Comparison of ENCODE assay signal across 23 cellular contexts in genomic region chr17:80285237-80285920, GRCh38. TPM values are rescaled to one million over a fixed set of nuclear protein-coding genes. Genes with fewer than 3 reads are reported as not detected.
A peak's percentile ranks its signal among the peaks of the same experiment; 100 is the strongest.
DNase-seq lines count a peak whose midpoint lies in the region; ATAC-seq, FAIRE-seq and TF ChIP-seq lines count a peak whose summit lies in the region.
"Had no signal": no experiment of that assay in that cellular context is flagged by ENCODE, and none has a peak within 500 bp of the region (broad histone marks: within the 10 kb centered on the region; RNA-seq: fewer than 3 reads in every experiment).

No MANE protein-coding gene starts in this region.

- TF ChIP-seq POLR2A in A549 (IDR thresholded peaks at IDR 0.05; ENCODE audit: low read length) = no peak

- TF ChIP-seq CTCF in A549 (IDR thresholded peaks at IDR 0.05) (no peak), osteocyte (IDR thresholded peaks at IDR 0.05) (no peak)
- TF ChIP-seq CTCF in CD8-positive, alpha-beta T cell (IDR thresholded peaks at IDR 0.05) = no peak

- peak; percentile 10 to 16; a peak in 2 of 6 replicates for ATAC-seq in A549
- ATAC-seq in CD8-positive, alpha-beta T cell = no peak
- no peak for ATAC-seq in effector memory CD8-positive, alpha-beta T cell (replicated peaks)
- ATAC-seq: naive thymus-derived CD4-positive, alpha-beta T cell had no signal

- no peak for TF ChIP-seq EP300 in A549 (IDR thresholded peaks at IDR 0.05)

- H3K27ac Mint-ChIP-seq in CD8-positive, alpha-beta T cell = peak overlapping the region; percentile 57
- H3K27ac Mint-ChIP-seq in effector memory CD8-positive, alpha-beta T cell = peak overlapping the region; percentile 76 to 84
- H3K27ac Mint-ChIP-seq in osteocyte (ENCODE audit: unreplicated experiment) = no peak overlapping the region

- H3K27ac ChIP-seq in A549 = no peak overlapping the region
- H3K27ac ChIP-seq in CD8-positive, alpha-beta T cell (ENCODE audit: low read depth, low read length) = no peak overlapping the region
- H3K27ac ChIP-seq: heart right ventricle, sigmoid colon, suprapubic skin had no signal

- no peak overlapping the region for H3K4me3 ChIP-seq in A549
- no peak overlapping the region for H3K4me3 ChIP-seq in CD8-positive, alpha-beta T cell (ENCODE audit: low read depth, low read length)
- H3K4me3 ChIP-seq: heart right ventricle, sigmoid colon, suprapubic skin had no signal

- no peak overlapping the region for H3K4me2 ChIP-seq in A549

- CTCF ChIA-PET in A549 (lab: Yijun Ruan, JAX) = interaction anchor here (1.2 to 2.4 kb wide), 4 partner anchors 8 to 277 kb away, joined by 4 to 8 read pairs (median 7); no protein-coding TSS in a partner anchor
- CTCF ChIA-PET in CD8-positive, alpha-beta T cell (lab: Charles Lee) = interaction anchor here (1.1 kb wide), 1 partner anchor 22 kb away, joined by 3 read pairs; no protein-coding TSS in a partner anchor

- no peaks in the 10 kb centered on the region for H3K9me3 ChIP-seq in A549
- H3K9me3 ChIP-seq in CD8-positive, alpha-beta T cell (ENCODE audit: low read length) = no peaks in the 10 kb centered on the region
- H3K9me3 ChIP-seq: heart right ventricle, sigmoid colon, suprapubic skin had no signal

- no peak for FAIRE-seq in A549 (lab: Jason Lieb, UNC)
- FAIRE-seq: RCC 7860 had no signal

- intact Hi-C loops in CD8-positive, alpha-beta T cell (cut with DNase I, micrococcal nuclease) = no loop called here

- H3K27me3 Mint-ChIP-seq in CD8-positive, alpha-beta T cell (ENCODE audit: low read depth) = no peaks in the 10 kb centered on the region
- H3K27me3 Mint-ChIP-seq in effector memory CD8-positive, alpha-beta T cell = no peaks in the 10 kb centered on the region
- H3K27me3 Mint-ChIP-seq in osteocyte (ENCODE audit: unreplicated experiment) = no peaks in the 10 kb centered on the region
- H3K27me3 Mint-ChIP-seq: CD4-positive, alpha-beta memory T cell; naive thymus-derived CD4-positive, alpha-beta T cell had no signal

- POLR2A ChIA-PET in A549 (lab: Yijun Ruan, JAX) = interaction anchor here (2.3 kb wide), 1 partner anchor 24 kb away, joined by 6 read pairs; the partner anchor contains the start of gene RNF213
- POLR2A ChIA-PET in CD8-positive, alpha-beta T cell (lab: Charles Lee) = interaction anchor here (1.1 kb wide), 1 partner anchor 14 kb away, joined by 3 read pairs; no protein-coding TSS in a partner anchor

- H3K4me3 Mint-ChIP-seq in CD8-positive, alpha-beta T cell = no peak overlapping the region
- H3K4me3 Mint-ChIP-seq in effector memory CD8-positive, alpha-beta T cell = no peak overlapping the region
- no peak overlapping the region for H3K4me3 Mint-ChIP-seq in osteocyte (ENCODE audit: unreplicated experiment)
- H3K4me3 Mint-ChIP-seq: naive thymus-derived CD4-positive, alpha-beta T cell; WTC11 had no signal

- H3K27me3 ChIP-seq in CD8-positive, alpha-beta T cell (ENCODE audit: insufficient read depth, low read length) = no peaks in the 10 kb centered on the region
- H3K27me3 ChIP-seq: heart right ventricle, sigmoid colon, suprapubic skin had no signal

- peaks cover 59% of the 10 kb centered on the region for H3K36me3 Mint-ChIP-seq in CD8-positive, alpha-beta T cell
- H3K36me3 Mint-ChIP-seq in effector memory CD8-positive, alpha-beta T cell (ENCODE audit: insufficient read depth) = peaks cover 67% of the 10 kb centered on the region
- peaks cover 19% of the 10 kb centered on the region for H3K36me3 Mint-ChIP-seq in osteocyte (ENCODE audit: unreplicated experiment)

- H3K9me3 Mint-ChIP-seq in CD8-positive, alpha-beta T cell = no peaks in the 10 kb centered on the region
- no peaks in the 10 kb centered on the region for H3K9me3 Mint-ChIP-seq in effector memory CD8-positive, alpha-beta T cell
- no peaks in the 10 kb centered on the region for H3K9me3 Mint-ChIP-seq in osteocyte (ENCODE audit: unreplicated experiment)
- H3K9me3 Mint-ChIP-seq: CD4-positive, alpha-beta memory T cell; WTC11 had no signal

- H3K36me3 ChIP-seq in CD8-positive, alpha-beta T cell (ENCODE audit: insufficient read depth, low read length) = peaks cover 53% of the 10 kb centered on the region

- H3K4me1 ChIP-seq in A549 = no peaks in the 10 kb centered on the region
- no peaks in the 10 kb centered on the region for H3K4me1 ChIP-seq in CD8-positive, alpha-beta T cell (ENCODE audit: insufficient read depth, low read length)

- peaks cover 21% of the 10 kb centered on the region for H3K4me1 Mint-ChIP-seq in CD8-positive, alpha-beta T cell (ENCODE audit: low read depth)
- H3K4me1 Mint-ChIP-seq in effector memory CD8-positive, alpha-beta T cell (ENCODE audit: low read depth in 2 of 2) = peaks cover 4 to 17% of the 10 kb centered on the region in 2 donors
- H3K4me1 Mint-ChIP-seq in osteocyte (ENCODE audit: unreplicated experiment) = peaks cover 3% of the 10 kb centered on the region

- DNase-seq in A549 (ENCODE audit: low read depth in 1 of 2, low spot score in 1 of 2) (no peak), NCI-H774 (lab: John Stamatoyannopoulos, UW) (peak; percentile 52), osteocyte (ENCODE audit: extremely low spot score, unreplicated experiment) (no peak), activated T-cell treated with anti-CD3 and anti-CD28 coated beads for 4 hours (no peak)
- DNase-seq in CD8-positive, alpha-beta T cell = no peak
- DNase-seq in effector memory CD8-positive, alpha-beta T cell = no peak
- no peak for DNase-seq in stimulated activated CD8-positive, alpha-beta memory T cell treated with anti-CD3 and anti-CD28 coated beads, Interleukin-4, amount 100 ng/mL, for 48 hours
- DNase-seq: activated CD4-positive, alpha-beta T cell treated with anti-CD3 and anti-CD28 coated beads, Interleukin-2, amount 50 U/mL, for 48 hours; activated naive CD4-positive, alpha-beta T cell treated with Interleukin-2 at 50 U/mL for 16 hours; aorta; CD4-positive, alpha-beta memory T cell; dermis blood vessel endothelial cell; DMS153; heart right ventricle; naive thymus-derived CD4-positive, alpha-beta T cell; NCI-H1092; NCI-H2081; NK-92 treated with Interleukin-12 subunit alpha and Interleukin-12 subunit beta, amount 100 ng/mL, for 24 hours; sigmoid colon; T-helper 9 cell had no signal

- 91% methylated on average over 19 of the region's 19 CpGs for WGBS in A549 (ENCODE audit: missing lambda C conversion rate)

- no peak for TF ChIP-seq RAD21 in A549 (conservative IDR thresholded peaks at IDR 0.05 in 1 of 2, IDR thresholded peaks at IDR 0.05 in 1 of 2)

TF ChIP-seq in A549, 52 proteins besides CTCF, POLR2A, EP300 and RAD21:
- TF ChIP-seq JUN (IDR thresholded peaks at IDR 0.05) (no peak), CEBPB (IDR thresholded peaks at IDR 0.05) (peak; percentile 60 to 82; a peak in 3 of 4 replicates)

RNA-seq across cellular contexts. Expression of gene RNF213, which starts 24.7 kb away (rescaled TPM):
- 127 and 182 TPM in 2 replicates for polyA plus RNA-seq in A549 (2011; rRNA removed)
- polyA plus RNA-seq in A549 (2012; cell fraction: cytosol; rRNA removed) = 64.8 and 76.2 TPM in 2 replicates
- 268 and 329 TPM in 2 replicates for polyA plus RNA-seq in A549 (2012; cell fraction: nucleus; rRNA removed)
- 55.6 to 61.6 TPM (median 59.1 TPM) in 3 replicates for polyA plus RNA-seq in A549 (2017; fragmentation: RNase III; extraction: RNeasy Plus Mini Kit Qiagen cat#74134 plus additional on column Dnase treatment)
- polyA minus RNA-seq in A549 (2011; rRNA and poly(A)+ RNA removed) = 331 and 462 TPM in 2 replicates
- 100 to 1,000 TPM; 318 to 336 TPM for total RNA-seq in CD8-positive, alpha-beta T cell
- 106 and 131 TPM in 2 replicates for total RNA-seq in osteocyte

Comparison
In these comparisons a context has a peak if more than half of its experiments do, and no peak if none do; other contexts are left out.
1. ATAC-seq: peak in A549 (2 of 2); none in CD8-positive, alpha-beta T cell (single experiment) and effector memory CD8-positive, alpha-beta T cell (single experiment).